Comparison of ENCODE assay signal across 9 cellular contexts in the genomic region with DNA sequence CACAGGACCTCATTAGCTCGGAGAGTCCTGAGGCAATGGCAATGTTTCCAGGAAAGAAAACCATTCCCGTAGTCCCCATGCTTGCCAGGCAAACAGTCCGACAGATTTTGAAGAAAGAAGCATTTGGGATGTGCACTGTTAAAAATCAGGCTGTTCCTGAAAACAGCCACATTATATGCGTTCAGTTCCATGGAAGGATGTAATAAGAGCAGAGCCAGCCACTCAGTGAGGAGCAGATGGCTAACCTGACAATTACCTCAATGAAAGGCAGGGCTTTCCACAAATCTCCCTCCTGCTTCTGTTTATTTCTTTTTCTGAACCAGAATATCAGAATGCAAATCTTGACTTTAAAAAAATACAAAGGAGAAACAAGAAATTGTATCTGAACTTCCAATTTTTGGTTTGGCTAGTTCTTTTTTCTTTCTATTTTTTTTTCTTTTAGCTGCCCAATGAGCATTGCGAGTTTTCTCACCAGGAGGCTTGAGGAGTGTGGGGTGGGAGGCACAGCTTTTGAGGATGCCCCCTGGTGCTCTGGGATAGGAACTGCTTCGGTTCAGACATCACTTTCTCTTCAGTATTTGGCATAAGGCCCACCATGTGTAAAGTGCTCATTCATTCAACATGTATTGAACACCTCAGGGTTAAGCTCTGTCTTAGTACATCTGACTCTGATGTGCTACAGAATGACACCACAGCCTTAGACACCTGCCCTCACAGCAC.
DNase-seq lines count a peak whose midpoint lies in the region; ATAC-seq and TF ChIP-seq lines count a peak whose summit lies in the region.
"Had no signal": no experiment of that assay in that cellular context is flagged by ENCODE, and none has a peak within 500 bp of the region (broad histone marks: within the 10 kb centered on the region; RNA-seq: fewer than 3 reads in every experiment).

No MANE protein-coding gene starts in this region.

- H3K9me3 ChIP-seq in testis = no peaks in the 10 kb centered on the region

- H3K4me3 ChIP-seq in choroid plexus epithelial cell (ENCODE audit: low read depth, low read length) (no peak overlapping the region), testis (no peak overlapping the region)
- H3K4me3 ChIP-seq: skin epidermis had no signal

- H3K4me1 ChIP-seq in testis = no peaks in the 10 kb centered on the region

- no peaks in the 10 kb centered on the region for H3K27me3 ChIP-seq in testis

- intact Hi-C loops in testis (cut with DNase I; ENCODE audit: low total_unique reads) = no loop called here

- peak; percentile 43 for TF ChIP-seq CTCF in AG09319 (IDR thresholded peaks at IDR 0.05; ENCODE audit: low read depth, low read length)
- peak; percentile 73 for TF ChIP-seq CTCF in VCaP (conservative IDR thresholded peaks at IDR 0.05)
- peak; percentile 84 for TF ChIP-seq CTCF in choroid plexus epithelial cell (conservative IDR thresholded peaks at IDR 0.05; ENCODE audit: low read depth, low read length)
- peak; percentile 30 to 49 (median 44) for TF ChIP-seq CTCF in testis (IDR thresholded peaks at IDR 0.05)

- ATAC-seq in GM18861 (IDR thresholded peaks at IDR 0.05; ENCODE audit: unreplicated experiment) (peak; percentile 69), HG02981 (IDR thresholded peaks at IDR 0.05; ENCODE audit: unreplicated experiment) (peak; percentile 90)

- H3K27ac ChIP-seq in VCaP (no peak overlapping the region), testis (no peak overlapping the region)
- H3K27ac ChIP-seq: skin epidermis had no signal

- WGBS in testis, 2 donors = 73 to 79% methylated on average over 6 of the region's 6 CpGs

- no peak for DNase-seq in AG09319 (ENCODE audit: extremely low read depth, low read depth)
- DNase-seq in NCI-H2107 (lab: John Stamatoyannopoulos, UW) = peak; percentile 16
- DNase-seq in choroid plexus epithelial cell (ENCODE audit: low read depth) = peak; percentile 92
- DNase-seq in lung microvascular endothelial cell (ENCODE audit: low read depth in 2 of 2) = peak; percentile 77 to 85
- DNase-seq in testis = peak; percentile 49

- no peaks in the 10 kb centered on the region for H3K36me3 ChIP-seq in testis (ENCODE audit: low read depth, missing control alignments)

- TF ChIP-seq POLR2A in testis (IDR thresholded peaks at IDR 0.05) = no peak
